8 cellular contexts compared by ENCODE assay signal in genomic region chr9:100472725-100473261, GRCh38. TPM values are rescaled to one million over a fixed set of nuclear protein-coding genes. Genes with fewer than 3 reads are reported as not detected.
DNase-seq lines count a peak whose midpoint lies in the region; ATAC-seq, FAIRE-seq and TF ChIP-seq lines count a peak whose summit lies in the region.

A gene with protein sequence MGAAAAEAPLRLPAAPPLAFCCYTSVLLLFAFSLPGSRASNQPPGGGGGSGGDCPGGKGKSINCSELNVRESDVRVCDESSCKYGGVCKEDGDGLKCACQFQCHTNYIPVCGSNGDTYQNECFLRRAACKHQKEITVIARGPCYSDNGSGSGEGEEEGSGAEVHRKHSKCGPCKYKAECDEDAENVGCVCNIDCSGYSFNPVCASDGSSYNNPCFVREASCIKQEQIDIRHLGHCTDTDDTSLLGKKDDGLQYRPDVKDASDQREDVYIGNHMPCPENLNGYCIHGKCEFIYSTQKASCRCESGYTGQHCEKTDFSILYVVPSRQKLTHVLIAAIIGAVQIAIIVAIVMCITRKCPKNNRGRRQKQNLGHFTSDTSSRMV (plus strand): TSS chr9:100473149. CDS start chr9:100473545, 396 bp downstream.

- 5% methylated on average over 9 of the region's 51 CpGs for WGBS in HepG2 (ENCODE audit: low lambda C conversion rate)

- H3K79me2 ChIP-seq in HepG2 (ENCODE audit: insufficient read depth, low read length), result no peaks in the 10 kb centered on the region
- H3K79me2 ChIP-seq in Karpas-422 (ENCODE audit: low read length), result no peaks in the 10 kb centered on the region

- H3K4me1 ChIP-seq in CD4-positive, CD25-positive, alpha-beta regulatory T cell (ENCODE audit: control insufficient read depth, insufficient read depth, low read length, poor library complexity, severe bottlenecking), result peaks cover 14% of the 10 kb centered on the region
- H3K4me1 ChIP-seq in HepG2 (ENCODE audit: insufficient read depth, low read length), result peaks cover 36% of the 10 kb centered on the region
- H3K4me1 ChIP-seq in Karpas-422 (ENCODE audit: low read length), result no peaks in the 10 kb centered on the region

- H3K9ac ChIP-seq in HepG2 (ENCODE audit: insufficient read depth, low read depth, low read length) (peak within 1 kb of the TSS; percentile 58; the same call in 1 of the 2 replicates), Karpas-422 (ENCODE audit: low read length) (no peak within 1 kb of the TSS)

- no peaks in the 10 kb centered on the region for H3K36me3 ChIP-seq in CD4-positive, CD25-positive, alpha-beta regulatory T cell (ENCODE audit: control insufficient read depth, insufficient read depth, low read length)
- H3K36me3 ChIP-seq in WERI-Rb-1 (peaks cover 4% of the 10 kb centered on the region), HepG2 (replicated peaks in 1 of 2; ENCODE audit: control insufficient read depth in 1 of 2, insufficient read depth in 2 of 2, low read length in 2 of 2) (no peaks in the 10 kb centered on the region), Karpas-422 (ENCODE audit: insufficient read depth, low read length) (no peaks in the 10 kb centered on the region)

- TF ChIP-seq EP300 in HepG2 (IDR thresholded peaks at IDR 0.05; ENCODE audit: low read depth in 2 of 2, low read length in 2 of 2), result no peak
- TF ChIP-seq EP300 in HepG2 (CRISPR knock-in tag; IDR thresholded peaks at IDR 0.05; ENCODE audit: borderline replicate concordance), result no peak

- TF ChIP-seq RAD21 in HepG2 (CRISPR knock-in tag; IDR thresholded peaks at IDR 0.05), result no peak

- peak in 1 of 2 donors; percentile 34 for ATAC-seq in CD4-positive, CD25-positive, alpha-beta regulatory T cell (ENCODE audit: low read depth in 2 of 2)
- ATAC-seq in GM21390 (IDR thresholded peaks at IDR 0.05; ENCODE audit: unreplicated experiment) (peak; percentile 68), HepG2 (peak; percentile 77)

- TF ChIP-seq CTCF in LNCaP clone FGC (IDR thresholded peaks at IDR 0.05; ENCODE audit: control insufficient read depth, extremely low read depth, insufficient read depth), result no peak
- TF ChIP-seq CTCF in WERI-Rb-1 (IDR thresholded peaks at IDR 0.05; ENCODE audit: low read depth, low read length), result peak; percentile 31; the same call in 1 of the 2 replicates
- TF ChIP-seq CTCF in HepG2 (CRISPR knock-in tag; IDR thresholded peaks at IDR 0.05), result 0 out of 2 replicates have a peak, but pooled peaks have one; percentile 16

- peak within 1 kb of the TSS; percentile 17 to 69 (median 64) for H3K4me3 Mint-ChIP-seq in CD4-positive, CD25-positive, alpha-beta regulatory T cell

- no peak within 1 kb of the TSS for H3K27ac ChIP-seq in CD4-positive, CD25-positive, alpha-beta regulatory T cell (ENCODE audit: insufficient read depth, low read length, poor library complexity, severe bottlenecking)
- H3K27ac ChIP-seq in WERI-Rb-1 (peak within 1 kb of the TSS; percentile 84), cingulate gyrus (ENCODE audit: low read depth, low read length) (peak within 1 kb of the TSS; percentile 81), HepG2 (ENCODE audit: extremely low read length, insufficient read depth, low read length) (no peak within 1 kb of the TSS), Karpas-422 (ENCODE audit: low read length) (no peak within 1 kb of the TSS)

- peaks cover 0 to 8% (median 4%) of the 10 kb centered on the region in 4 donors for H3K4me1 Mint-ChIP-seq in CD4-positive, CD25-positive, alpha-beta regulatory T cell

- H3K27me3 ChIP-seq in CD4-positive, CD25-positive, alpha-beta regulatory T cell (ENCODE audit: control insufficient read depth, insufficient read depth, low read length), result peaks cover 25% of the 10 kb centered on the region
- H3K27me3 ChIP-seq in WERI-Rb-1 (ENCODE audit: insufficient read depth, low read depth, severe bottlenecking) (no peaks in the 10 kb centered on the region), HepG2 (ENCODE audit: control insufficient read depth in 1 of 2, insufficient read depth in 2 of 2, low read length in 2 of 2) (peaks cover 0 to 5% of the 10 kb centered on the region in 2 experiments; a peak in 3 of 5 replicates), Karpas-422 (ENCODE audit: low read length) (no peaks in the 10 kb centered on the region)

- peak in 1 of 3 donors; percentile 24 for DNase-seq in CD4-positive, CD25-positive, alpha-beta regulatory T cell
- DNase-seq in LNCaP clone FGC (ENCODE audit: low read depth) (no peak), WERI-Rb-1 (peak; percentile 93), HepG2 (ENCODE audit: low spot score) (peak; percentile 30), Karpas-422 (no peak)
- peak in 2 of 3 donors; percentile 1 to 32 for DNase-seq in stimulated activated CD4-positive, alpha-beta T cell treated with anti-CD3 and anti-CD28 coated beads, TNF-alpha, amount 100 ng/mL, for 1 hour (ENCODE audit: low read depth in 3 of 3, low spot score in 1 of 3)

- H3K4me2 ChIP-seq in HepG2 (ENCODE audit: low read depth, low read length) (peak within 1 kb of the TSS; percentile 60), Karpas-422 (ENCODE audit: low read depth, low read length, poor library complexity, severe bottlenecking) (no peak within 1 kb of the TSS)

- H2AFZ ChIP-seq in HepG2 (ENCODE audit: low read length) (no peak within 1 kb of the TSS), Karpas-422 (ENCODE audit: low read length) (no peak within 1 kb of the TSS)

- H3K27ac Mint-ChIP-seq in CD4-positive, CD25-positive, alpha-beta regulatory T cell, result no peak within 1 kb of the TSS

- peaks cover 57% of the 10 kb centered on the region for H3K27me3 Mint-ChIP-seq in CD4-positive, CD25-positive, alpha-beta regulatory T cell

- no TSS peak for BruUV-seq in HepG2 (replicated peaks; lab: Mats Ljungman, UMichigan)

- POLR2A ChIA-PET in HepG2 (lab: Yijun Ruan, JAX), result interaction anchor here (0.6 kb wide), 1 partner anchor 252 kb away, joined by 3 read pairs; no protein-coding TSS in a partner anchor

- no peak for TF ChIP-seq POLR2A in HepG2 (IDR thresholded peaks at IDR 0.05; ENCODE audit: insufficient read depth in 1 of 2, low read depth in 2 of 2, low read length in 2 of 2)

- intact Hi-C loops in HepG2 (cut with micrococcal nuclease; ENCODE audit: unreplicated experiment), result no loop called here

- CTCF ChIA-PET in HepG2 (lab: Yijun Ruan, JAX; ENCODE audit: low intra/inter-chr PET ratio, low total read pairs), result no interaction called here

- no peak for FAIRE-seq in HepG2 (lab: Jason Lieb, UNC)

- H3K9me3 ChIP-seq in CD4-positive, CD25-positive, alpha-beta regulatory T cell (ENCODE audit: control insufficient read depth in 2 of 2, low read length in 2 of 2), result no peaks in the 10 kb centered on the region
- no peaks in the 10 kb centered on the region for H3K9me3 ChIP-seq in WERI-Rb-1 (ENCODE audit: severe bottlenecking)
- no peaks in the 10 kb centered on the region for H3K9me3 ChIP-seq in HepG2 (ENCODE audit: low read length)
- no peaks in the 10 kb centered on the region for H3K9me3 ChIP-seq in Karpas-422 (ENCODE audit: low read length)

- H3K36me3 Mint-ChIP-seq in CD4-positive, CD25-positive, alpha-beta regulatory T cell, result no peaks in the 10 kb centered on the region

- H3K9me2 ChIP-seq in Karpas-422 (replicated peaks; ENCODE audit: insufficient read depth, low read length), result no peaks in the 10 kb centered on the region

- in situ Hi-C loops in HepG2 (cut with HindIII; ENCODE audit: extremely low pct_ligation_motif_present, low pct_unique_long_range_greater_than_20kb), result no loop called here

- no peak within 1 kb of the TSS for H3K4me3 ChIP-seq in CD4-positive, CD25-positive, alpha-beta regulatory T cell (ENCODE audit: low read depth, low read length)
- peak within 1 kb of the TSS; percentile 33 for H3K4me3 ChIP-seq in LNCaP clone FGC (ENCODE audit: low read depth, low read length)
- peak within 1 kb of the TSS; percentile 88 for H3K4me3 ChIP-seq in WERI-Rb-1 (ENCODE audit: low read depth, low read length)
- H3K4me3 ChIP-seq in HepG2 (replicated peaks in 1 of 3; ENCODE audit: insufficient read depth in 1 of 3, low read depth in 2 of 3, low read length in 3 of 3), result peak within 1 kb of the TSS; percentile 71 to 78 (median 73)
- no peak within 1 kb of the TSS for H3K4me3 ChIP-seq in Karpas-422 (ENCODE audit: low read length)

- H4K20me1 ChIP-seq in HepG2 (ENCODE audit: insufficient read depth, low read length) (no peaks in the 10 kb centered on the region), Karpas-422 (ENCODE audit: insufficient read depth, low read depth, low read length) (no peaks in the 10 kb centered on the region)

- peaks cover 0 to 3% (median 0%) of the 10 kb centered on the region in 7 donors for H3K9me3 Mint-ChIP-seq in CD4-positive, CD25-positive, alpha-beta regulatory T cell

TF ChIP-seq in HepG2, 621 proteins besides CTCF, POLR2A, EP300 and RAD21 (continues in another document):
- peak; percentile 15; the same call in 1 of the 2 replicates for TF ChIP-seq HOXA3 (CRISPR knock-in tag; IDR thresholded peaks at IDR 0.05)

RNA-seq across cellular contexts. Expression of the gene that starts here (rescaled TPM):
- 0.49 TPM for total RNA-seq in CD4-positive, CD25-positive, alpha-beta regulatory T cell
- polyA plus RNA-seq in CD4-positive, CD25-positive, alpha-beta regulatory T cell, result not detected
- 1.3 and 1.9 TPM in 2 replicates for total RNA-seq in HepG2 (2016; rRNA removed; fragmentation: Illumina TruSeq; extraction: Trizol)
- total RNA-seq in HepG2 (2016; cell fraction: cytosol; rRNA removed; fragmentation: Illumina TruSeq; extraction: Trizol; ENCODE audit: low read depth), result 0.62 and 1.0 TPM in 2 replicates
- total RNA-seq in HepG2 (2016; cell fraction: insoluble cytoplasmic fraction; rRNA removed; fragmentation: Illumina TruSeq; extraction: Trizol), result 1.7 and 2.0 TPM in 2 replicates
- 1.5 and 1.8 TPM in 2 replicates for total RNA-seq in HepG2 (2016; cell fraction: membrane; rRNA removed; fragmentation: Illumina TruSeq; extraction: Trizol)
- 0.99 and 1.3 TPM in 2 replicates for total RNA-seq in HepG2 (2016; cell fraction: nucleus; rRNA removed; fragmentation: Illumina TruSeq; extraction: Trizol)
- 0.87 and 1.1 TPM in 2 replicates for polyA plus RNA-seq in HepG2 (2011; rRNA removed)
- 0.75 and 2.2 TPM in 2 replicates for polyA plus RNA-seq in HepG2 (2011; cell fraction: cytosol; rRNA removed)
- 0.47 and 1.4 TPM in 2 replicates for polyA plus RNA-seq in HepG2 (2011; cell fraction: nucleus; rRNA removed)
- 0.43 and 1.2 TPM in 2 replicates for polyA plus RNA-seq in HepG2 (2012)
- polyA plus RNA-seq in HepG2 (2016; cell fraction: cytosol; fragmentation: Illumina TruSeq; extraction: Trizol; ENCODE audit: low read depth), result 0.35 and 0.36 TPM in 2 replicates
- polyA plus RNA-seq in HepG2 (2016; cell fraction: insoluble cytoplasmic fraction; fragmentation: Illumina TruSeq; extraction: Trizol; ENCODE audit: low read depth), result 0.38 and 1.4 TPM in 2 replicates
- 0.78 and 1.4 TPM in 2 replicates for polyA plus RNA-seq in HepG2 (2016; cell fraction: membrane; fragmentation: Illumina TruSeq; extraction: Trizol; ENCODE audit: low read depth)
- 2.2 and 2.9 TPM in 2 replicates for polyA plus RNA-seq in HepG2 (2016; cell fraction: nucleus; fragmentation: Illumina TruSeq; extraction: Trizol; ENCODE audit: insufficient read depth, low read depth)
- polyA minus RNA-seq in HepG2 (2011; rRNA and poly(A)+ RNA removed; ENCODE audit: low replicate concordance), result 0.32 TPM in 1 of 2 replicates, not detected in the other
- 1.8 and 2.4 TPM in 2 replicates for polyA minus RNA-seq in HepG2 (2011; cell fraction: cytosol; rRNA and poly(A)+ RNA removed)
- 1.5 and 2.5 TPM in 2 replicates for polyA minus RNA-seq in HepG2 (2011; cell fraction: nucleus; rRNA and poly(A)+ RNA removed)
- total RNA-seq in Karpas-422 (2014; rRNA removed; shearing (Covaris generic); ENCODE audit: low replicate concordance), result not detected in 2 replicates

Comparison
In these comparisons a context has a peak if more than half of its experiments do, and no peak if none do; other contexts are left out.
1. DNase-seq: peak in WERI-Rb-1 (single experiment), HepG2 (single experiment) and stimulated activated CD4-positive, alpha-beta T cell treated with anti-CD3 and anti-CD28 coated beads, TNF-alpha, amount 100 ng/mL, for 1 hour (2 of 3); none in LNCaP clone FGC (single experiment) and Karpas-422 (single experiment).
2. H3K27ac ChIP-seq: peak in WERI-Rb-1 (single experiment) and cingulate gyrus (single experiment); none in CD4-positive, CD25-positive, alpha-beta regulatory T cell (single experiment), HepG2 (single experiment) and Karpas-422 (single experiment).
3. H3K4me3 ChIP-seq: peak in LNCaP clone FGC (single experiment), WERI-Rb-1 (single experiment) and HepG2 (3 of 3); none in CD4-positive, CD25-positive, alpha-beta regulatory T cell (single experiment) and Karpas-422 (single experiment).